ENCODE assay signal across 22 cellular contexts in the genomic region with DNA sequence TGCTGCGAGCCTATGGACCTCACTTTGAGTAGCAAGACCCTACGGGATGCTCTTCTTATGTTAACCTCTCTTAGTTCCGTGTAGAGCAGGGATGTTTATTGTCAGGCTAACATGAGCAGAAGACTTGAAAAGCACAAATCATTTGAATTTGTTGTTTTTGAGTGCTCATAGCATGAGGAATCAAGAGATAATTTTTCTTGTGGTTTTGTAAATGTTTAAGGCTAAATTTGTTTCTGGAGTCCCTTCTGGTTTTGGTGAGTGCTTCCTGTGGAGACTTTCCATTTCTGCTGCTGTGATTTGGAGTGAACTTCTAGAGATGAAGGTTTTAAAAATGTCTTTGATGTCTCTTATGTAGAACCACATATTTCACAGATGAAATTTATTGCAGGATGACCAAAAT.
DNase-seq lines count a peak whose midpoint lies in the region; ATAC-seq and TF ChIP-seq lines count a peak whose summit lies in the region.
"Had no signal": no experiment of that assay in that cellular context is flagged by ENCODE, and none has a peak within 500 bp of the region (broad histone marks: within the 10 kb centered on the region; RNA-seq: fewer than 3 reads in every experiment).

No MANE protein-coding gene starts in this region.

- H3K27ac ChIP-seq in IMR-90 (ENCODE audit: insufficient read depth, low read length) (no peak overlapping the region), smooth muscle cell (ENCODE audit: low read depth) (peak overlapping the region; percentile 41), PC-9 (no peak overlapping the region)
- H3K27ac ChIP-seq: HL-60 had no signal

- no peak overlapping the region for H2BK5ac ChIP-seq in IMR-90 (ENCODE audit: low read depth, low read length, poor library complexity, severe bottlenecking)

- POLR2A ChIA-PET in IMR-90 (lab: Charles Lee; ENCODE audit: unreplicated experiment) (no interaction called here), PC-9 (lab: Charles Lee; ENCODE audit: unreplicated experiment) (no interaction called here)

- TF ChIP-seq CTCF in IMR-90 (conservative IDR thresholded peaks at IDR 0.05; ENCODE audit: low read depth, low read length) = no peak
- no peak for TF ChIP-seq CTCF in astrocyte of the cerebellum (IDR thresholded peaks at IDR 0.05; ENCODE audit: low read depth, low read length, missing control alignments)
- TF ChIP-seq CTCF in fibroblast of villous mesenchyme (IDR thresholded peaks at IDR 0.05; ENCODE audit: insufficient read depth, low read depth, low read length) = no peak
- TF ChIP-seq CTCF in smooth muscle cell (IDR thresholded peaks at IDR 0.05; ENCODE audit: borderline replicate concordance, insufficient read depth, poor library complexity, severe bottlenecking) = no peak
- no peak for TF ChIP-seq CTCF in PC-9 (conservative IDR thresholded peaks at IDR 0.05)

- DNase-seq in IMR-90 (peak; percentile 18), astrocyte of the cerebellum (ENCODE audit: low read depth) (peak; percentile 24), fibroblast of villous mesenchyme (ENCODE audit: low read depth) (peak; percentile 8), smooth muscle cell (lab: John Stamatoyannopoulos, UW; ENCODE audit: unreplicated experiment) (no peak), superior temporal gyrus (ENCODE audit: extremely low spot score) (no peak), PC-9 (no peak)
- DNase-seq in stimulated activated CD4-positive, alpha-beta T cell treated with anti-CD3 and anti-CD28 coated beads, Interleukin-15, amount 100 ng/mL, for 24 hours = no peak
- DNase-seq: CD8-positive, alpha-beta T cell; DND-41; H7; KBM-7; NCI-H1105; NCI-H146; NCI-H2029 treated with DMSO at 0.1 percent for 48 hours; NCI-H524; NCI-H774; NK-92 treated with Interleukin-12 subunit alpha and Interleukin-12 subunit beta, amount 100 ng/mL, for 24 hours had no signal

- no peak for TF ChIP-seq RAD21 in IMR-90 (IDR thresholded peaks at IDR 0.05; ENCODE audit: low read length)

- no peak overlapping the region for H4K5ac ChIP-seq in IMR-90 (ENCODE audit: low read depth, low read length)

- H3K4ac ChIP-seq in IMR-90 (ENCODE audit: low read depth, low read length) = no peak overlapping the region

- H3K4me2 ChIP-seq in IMR-90 (ENCODE audit: low read depth, low read length) (no peak overlapping the region), smooth muscle cell (peak overlapping the region; percentile 13), PC-9 (no peak overlapping the region)

- no peak overlapping the region for H3K23ac ChIP-seq in IMR-90 (ENCODE audit: low read depth, low read length)

- H2AK9ac ChIP-seq in IMR-90 (replicated peaks; ENCODE audit: low read depth, low read length, poor library complexity) = no peak overlapping the region

- BruUV-seq in IMR-90 (replicated peaks; lab: Mats Ljungman, UMichigan) = no TSS peak
- BruUV-seq in PC-9 (replicated peaks; lab: Mats Ljungman, UMichigan) = no TSS peak

- H2AFZ ChIP-seq in IMR-90 (replicated peaks; ENCODE audit: low read length, poor library complexity) (no peak overlapping the region), smooth muscle cell (ENCODE audit: low read depth) (peak overlapping the region; percentile 37), PC-9 (no peak overlapping the region)

- H2BK120ac ChIP-seq in IMR-90 (ENCODE audit: low read depth, low read length) = no peak overlapping the region

- in situ Hi-C loops in IMR-90 (cut with MboI; ENCODE audit: low sequenced_read_pairs) = no loop called here
- in situ Hi-C loops in astrocyte of the cerebellum (cut with HindIII; ENCODE audit: low sequenced_read_pairs) = no loop called here

- no peak overlapping the region for H3K9ac ChIP-seq in IMR-90 (ENCODE audit: low read depth, low read length)
- no peak overlapping the region for H3K9ac ChIP-seq in smooth muscle cell (ENCODE audit: low read depth)

- H3K79me2 ChIP-seq in smooth muscle cell (ENCODE audit: low read depth) (no peaks in the 10 kb centered on the region), PC-9 (ENCODE audit: low read depth) (no peaks in the 10 kb centered on the region)

- H3K79me1 ChIP-seq in IMR-90 (ENCODE audit: low read depth in 1 of 2, low read length in 2 of 2) = no peaks in the 10 kb centered on the region

- WGBS in IMR-90 (ENCODE audit: extremely low coverage in 2 of 2, insufficient read length in 1 of 2), 2 experiments = 78% methylated on average over 3 of the region's 3 CpGs; no CpG with 5 or more reads in 1 of the 2 experiments
- 77% methylated on average over 3 of the region's 3 CpGs for WGBS in smooth muscle cell (ENCODE audit: low lambda C conversion rate)

- H3F3A ChIP-seq in smooth muscle cell (ENCODE audit: low read depth) = no peaks in the 10 kb centered on the region
- H3F3A ChIP-seq in PC-9 (ENCODE audit: insufficient read depth, low read depth) = no peaks in the 10 kb centered on the region

- H2AK5ac ChIP-seq in IMR-90 (ENCODE audit: low read depth, low read length) = no peak overlapping the region

- H2BK15ac ChIP-seq in IMR-90 (ENCODE audit: low read depth, low read length) = no peak overlapping the region

- H3K36me3 ChIP-seq in IMR-90 (ENCODE audit: control insufficient read depth, insufficient read depth, low read length) (no peaks in the 10 kb centered on the region), smooth muscle cell (ENCODE audit: low read depth) (no peaks in the 10 kb centered on the region), PC-9 (ENCODE audit: low read depth) (no peaks in the 10 kb centered on the region)

- H3K56ac ChIP-seq in IMR-90 (ENCODE audit: extremely low read depth, insufficient read depth, low read length) = no peak overlapping the region

- H4K8ac ChIP-seq in IMR-90 (ENCODE audit: low read depth in 2 of 2, low read length in 2 of 2) = no peak overlapping the region

- no peak overlapping the region for H3K4me3 ChIP-seq in IMR-90 (ENCODE audit: insufficient read depth, low read depth, low read length)
- no peak overlapping the region for H3K4me3 ChIP-seq in astrocyte of the cerebellum (ENCODE audit: low read depth, low read length)
- H3K4me3 ChIP-seq in fibroblast of villous mesenchyme (ENCODE audit: low read depth, low read length) = no peak overlapping the region
- no peak overlapping the region for H3K4me3 ChIP-seq in smooth muscle cell
- H3K4me3 ChIP-seq in PC-9 = no peak overlapping the region

- H3K14ac ChIP-seq in IMR-90 (replicated peaks; ENCODE audit: low read depth, low read length) = no peak overlapping the region

- no peaks in the 10 kb centered on the region for H3K9me2 ChIP-seq in PC-9 (ENCODE audit: insufficient read depth)

- TF ChIP-seq POLR2A in IMR-90 (IDR thresholded peaks at IDR 0.05; ENCODE audit: low read depth, low read length) = no peak

- ATAC-seq in IMR-90 (ENCODE audit: low read depth) = no peak
- ATAC-seq in HG03039 (IDR thresholded peaks at IDR 0.05; ENCODE audit: unreplicated experiment) = no peak
- ATAC-seq: CD8-positive, alpha-beta T cell; HepG2; Panc1; SK-N-SH treated with all-trans-retinoic acid at 6 μM for 48 hours had no signal

- H3K18ac ChIP-seq in IMR-90 (ENCODE audit: low read depth, low read length) = no peak overlapping the region

- H3K9me1 ChIP-seq in IMR-90 (ENCODE audit: insufficient read depth, low read length) = no peaks in the 10 kb centered on the region

- no peaks in the 10 kb centered on the region for H3K4me1 ChIP-seq in IMR-90 (ENCODE audit: control insufficient read depth, insufficient read depth, low read length)
- H3K4me1 ChIP-seq in smooth muscle cell (ENCODE audit: low read depth) = no peaks in the 10 kb centered on the region
- peaks cover 11% of the 10 kb centered on the region; the same call in 1 of the 2 replicates for H3K4me1 ChIP-seq in PC-9 (replicated peaks; ENCODE audit: insufficient read depth)

- no peak overlapping the region for H4K91ac ChIP-seq in IMR-90 (ENCODE audit: insufficient read depth, low read depth, low read length)

- dilution Hi-C loops in IMR-90 (cut with HindIII; ENCODE audit: low sequenced_read_pairs, unreplicated experiment) = no loop called here

- H4K20me1 ChIP-seq in IMR-90 (ENCODE audit: insufficient read depth, low read length) = no peaks in the 10 kb centered on the region
- H4K20me1 ChIP-seq in smooth muscle cell (ENCODE audit: low read depth) = no peaks in the 10 kb centered on the region
- no peaks in the 10 kb centered on the region for H4K20me1 ChIP-seq in PC-9 (ENCODE audit: insufficient read depth)

- H3K9me3 ChIP-seq in IMR-90 (ENCODE audit: control insufficient read depth, insufficient read depth, low read length) = no peaks in the 10 kb centered on the region
- no peaks in the 10 kb centered on the region for H3K9me3 ChIP-seq in smooth muscle cell (replicated peaks; ENCODE audit: low read depth)
- no peaks in the 10 kb centered on the region for H3K9me3 ChIP-seq in PC-9 (ENCODE audit: insufficient read depth, low read depth)

- H3K27me3 ChIP-seq in IMR-90 (ENCODE audit: control insufficient read depth, insufficient read depth, low read length) (no peaks in the 10 kb centered on the region; the same call in 1 of the 2 replicates), smooth muscle cell (ENCODE audit: low read depth) (no peaks in the 10 kb centered on the region), PC-9 (ENCODE audit: insufficient read depth, low read depth) (no peaks in the 10 kb centered on the region)

- CTCF ChIA-PET in IMR-90 (lab: Yijun Ruan, JAX) (interaction anchor here (0.6 kb wide), 1 partner anchor 154 kb away, joined by 3 read pairs; no protein-coding TSS in a partner anchor), PC-9 (lab: Charles Lee) (interaction anchor here (0.5 to 0.7 kb wide), 2 partner anchors 296 to 350 kb away, joined by 3 read pairs; no protein-coding TSS in a partner anchor)

- no peak overlapping the region for H2BK20ac ChIP-seq in IMR-90 (ENCODE audit: low read depth, low read length)

- intact Hi-C loops in IMR-90 (cut with micrococcal nuclease) = no loop called here
- intact Hi-C loops in PC-9 (cut with micrococcal nuclease; ENCODE audit: unreplicated experiment) = no loop called here

TF ChIP-seq in IMR-90, 13 proteins besides CTCF, POLR2A, EP300 and RAD21:
- TF ChIP-seq MXI1 (IDR thresholded peaks at IDR 0.05; ENCODE audit: borderline replicate concordance, low read depth, low read length) = no peak
- no peak for TF ChIP-seq RCOR1 (IDR thresholded peaks at IDR 0.05; ENCODE audit: insufficient replicate concordance, low read length)
- TF ChIP-seq CHD1 (IDR thresholded peaks at IDR 0.05; ENCODE audit: low read depth, low read length) = no peak
- no peak for TF ChIP-seq RFX5 (IDR thresholded peaks at IDR 0.05; ENCODE audit: low read depth, low read length)
- no peak for TF ChIP-seq BHLHE40 (IDR thresholded peaks at IDR 0.05; ENCODE audit: low read depth, low read length)
- TF ChIP-seq NFE2L2 (IDR thresholded peaks at IDR 0.05; ENCODE audit: low read depth, low read length) = no peak
- TF ChIP-seq, protein P1, sequence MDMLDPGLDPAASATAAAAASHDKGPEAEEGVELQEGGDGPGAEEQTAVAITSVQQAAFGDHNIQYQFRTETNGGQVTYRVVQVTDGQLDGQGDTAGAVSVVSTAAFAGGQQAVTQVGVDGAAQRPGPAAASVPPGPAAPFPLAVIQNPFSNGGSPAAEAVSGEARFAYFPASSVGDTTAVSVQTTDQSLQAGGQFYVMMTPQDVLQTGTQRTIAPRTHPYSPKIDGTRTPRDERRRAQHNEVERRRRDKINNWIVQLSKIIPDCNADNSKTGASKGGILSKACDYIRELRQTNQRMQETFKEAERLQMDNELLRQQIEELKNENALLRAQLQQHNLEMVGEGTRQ (IDR thresholded peaks at IDR 0.05; ENCODE audit: low read depth, low read length) = no peak
- TF ChIP-seq CEBPB (IDR thresholded peaks at IDR 0.05; ENCODE audit: low read depth, low read length) = no peak
TF ChIP-seq in IMR-90: peak in this region for 0.

Comparison
In these comparisons a context has a peak if more than half of its experiments do, and no peak if none do; other contexts are left out.
1. DNase-seq: peak in IMR-90 (single experiment), astrocyte of the cerebellum (single experiment) and fibroblast of villous mesenchyme (single experiment); none in smooth muscle cell (single experiment), superior temporal gyrus (single experiment), stimulated activated CD4-positive, alpha-beta T cell treated with anti-CD3 and anti-CD28 coated beads, Interleukin-15, amount 100 ng/mL, for 24 hours (single experiment) and PC-9 (0 of 2).